In genomic region chr15:73926191-73927002, GRCh38 we compare ENCODE assay signal across 8 cellular contexts. TPM values are rescaled to one million over a fixed set of nuclear protein-coding genes. Genes with fewer than 3 reads are reported as not detected.
A peak's percentile ranks its signal among the peaks of the same experiment; 100 is the strongest.
DNase-seq lines count a peak whose midpoint lies in the region; ATAC-seq and TF ChIP-seq lines count a peak whose summit lies in the region.

LOXL1 (plus strand) TSS chr15:73926462; CDS start chr15:73926784, 322 bp downstream.

- H3K56ac ChIP-seq in H9 (ENCODE audit: insufficient read length, low read depth, low read length) (no peak within 1 kb of the TSS), mesendoderm (ENCODE audit: low read length) (peak within 1 kb of the TSS; percentile 95)

- H2AK5ac ChIP-seq in H9 (ENCODE audit: insufficient read length, low read length) (no peak within 1 kb of the TSS), mesendoderm (ENCODE audit: low read length) (peak within 1 kb of the TSS; percentile 32)

- H4K5ac ChIP-seq in H9 (ENCODE audit: insufficient read length, low read depth, low read length) (no peak within 1 kb of the TSS), mesendoderm (ENCODE audit: low read length) (no peak within 1 kb of the TSS)

- TF ChIP-seq CTCF in H9 (conservative IDR thresholded peaks at IDR 0.05), result no peak
- TF ChIP-seq CTCF in epithelial cell of esophagus (IDR thresholded peaks at IDR 0.05; ENCODE audit: insufficient read depth, low read depth, low read length, missing control alignments), result no peak
- TF ChIP-seq CTCF in tibial nerve (IDR thresholded peaks at IDR 0.05), result peak in 1 of 5 experiments; percentile 17

- H3K9ac ChIP-seq in H9 (ENCODE audit: extremely low read depth, insufficient read length, low read length) (no peak within 1 kb of the TSS), SK-N-MC (ENCODE audit: insufficient read length) (peak within 1 kb of the TSS; percentile 78), mesendoderm (ENCODE audit: low read length) (peak within 1 kb of the TSS; percentile 82)

- H3K79me2 ChIP-seq in ACC112 (ENCODE audit: control insufficient read depth, insufficient read depth, low read length, unreplicated experiment) (peaks cover 86% of the 10 kb centered on the region), H9 (ENCODE audit: insufficient read depth, low read length) (no peaks in the 10 kb centered on the region), mesendoderm (ENCODE audit: control insufficient read depth, insufficient read depth, low read length) (no peaks in the 10 kb centered on the region)

- H3K4me1 Mint-ChIP-seq in H9, result peaks cover 54 to 55% of the 10 kb centered on the region in 2 experiments

- H3K36me3 ChIP-seq in ACC112 (ENCODE audit: insufficient read depth, low read length) (no peaks in the 10 kb centered on the region), SK-N-MC (ENCODE audit: insufficient read depth, low read length) (no peaks in the 10 kb centered on the region), mesendoderm (ENCODE audit: control insufficient read depth, insufficient read depth, low read length) (no peaks in the 10 kb centered on the region), tibial nerve (no peaks in the 10 kb centered on the region)

- peaks cover 73% of the 10 kb centered on the region for H3K4me1 ChIP-seq in ACC112 (ENCODE audit: control insufficient read depth, insufficient read depth, low read length, unreplicated experiment)
- H3K4me1 ChIP-seq in H9 (ENCODE audit: insufficient read depth, low read length), result peaks cover 21% of the 10 kb centered on the region; the same call in 1 of the 2 replicates
- peaks cover 19% of the 10 kb centered on the region for H3K4me1 ChIP-seq in mesendoderm (ENCODE audit: control insufficient read depth, low read depth, low read length)
- H3K4me1 ChIP-seq in tibial nerve, result peaks cover 0 to 99% (median 42%) of the 10 kb centered on the region in 4 donors

- no peaks in the 10 kb centered on the region for H3K36me3 Mint-ChIP-seq in H9 (ENCODE audit: insufficient read depth in 1 of 3, low read depth in 3 of 3)

- H3K9me3 ChIP-seq in H9 (ENCODE audit: control insufficient read depth, low read depth, low read length) (no peaks in the 10 kb centered on the region), SK-N-MC (ENCODE audit: low read depth, low read length) (no peaks in the 10 kb centered on the region), tibial nerve (no peaks in the 10 kb centered on the region)

- H3K79me1 ChIP-seq in H9 (ENCODE audit: insufficient read depth, low read depth, low read length, poor library complexity, severe bottlenecking) (no peaks in the 10 kb centered on the region), mesendoderm (ENCODE audit: low read length) (no peaks in the 10 kb centered on the region)

- H2BK120ac ChIP-seq in H9 (ENCODE audit: low read depth, low read length, poor library complexity, severe bottlenecking) (no peak within 1 kb of the TSS), mesendoderm (ENCODE audit: low read depth, low read length) (peak within 1 kb of the TSS; percentile 31)

- H3K4me2 ChIP-seq in H9 (ENCODE audit: insufficient read depth, insufficient read length, low read length), result peak within 1 kb of the TSS; percentile 39
- peak within 1 kb of the TSS; percentile 95 for H3K4me2 ChIP-seq in mesendoderm (ENCODE audit: low read length)

- peak within 1 kb of the TSS; percentile 95 for H3K4me3 ChIP-seq in ACC112 (ENCODE audit: low read depth, low read length)
- H3K4me3 ChIP-seq in SK-N-MC, result peak within 1 kb of the TSS; percentile 90
- peak within 1 kb of the TSS; percentile 52 for H3K4me3 ChIP-seq in epithelial cell of esophagus (ENCODE audit: low read length)
- H3K4me3 ChIP-seq in mesendoderm (ENCODE audit: low read length), result peak within 1 kb of the TSS; percentile 49
- peak within 1 kb of the TSS; percentile 42 to 62 (median 52) for H3K4me3 ChIP-seq in tibial nerve

- H3K14ac ChIP-seq in H9 (ENCODE audit: insufficient read depth, low read length), result no peak within 1 kb of the TSS

- H3K4me3 Mint-ChIP-seq in H9, result peak within 1 kb of the TSS; percentile 57 to 75

- H4K8ac ChIP-seq in H9 (replicated peaks; ENCODE audit: insufficient read length, low read depth, low read length) (no peak within 1 kb of the TSS), mesendoderm (ENCODE audit: low read depth, low read length) (no peak within 1 kb of the TSS)

- H2BK20ac ChIP-seq in H9 (ENCODE audit: low read depth, low read length, poor library complexity, severe bottlenecking), result no peak within 1 kb of the TSS

- H3K18ac ChIP-seq in H9 (ENCODE audit: insufficient read length, low read depth, low read length), result no peak within 1 kb of the TSS
- peak within 1 kb of the TSS; percentile 70 for H3K18ac ChIP-seq in mesendoderm (ENCODE audit: low read length)

- no peak within 1 kb of the TSS for H3K27ac Mint-ChIP-seq in H9

- no peak within 1 kb of the TSS for H3T11ph ChIP-seq in H9 (ENCODE audit: low read length)

- H2BK15ac ChIP-seq in H9 (ENCODE audit: low read depth, low read length) (no peak within 1 kb of the TSS), mesendoderm (replicated peaks; ENCODE audit: low read depth) (no peak within 1 kb of the TSS)

- H3K27me3 ChIP-seq in ACC112 (ENCODE audit: insufficient read depth, low read length), result no peaks in the 10 kb centered on the region
- H3K27me3 ChIP-seq in H9 (ENCODE audit: insufficient read depth, low read length), result no peaks in the 10 kb centered on the region
- H3K27me3 ChIP-seq in mesendoderm (ENCODE audit: insufficient read depth, low read length, poor library complexity), result no peaks in the 10 kb centered on the region
- H3K27me3 ChIP-seq in tibial nerve, result peaks cover 0 to 18% of the 10 kb centered on the region in 2 donors

- no peak within 1 kb of the TSS for H4K91ac ChIP-seq in H9 (ENCODE audit: insufficient read length, low read depth, low read length)

- no peak for ATAC-seq in HG03571 (IDR thresholded peaks at IDR 0.05; ENCODE audit: unreplicated experiment)

- H2AFZ ChIP-seq in ACC112 (ENCODE audit: low read length, unreplicated experiment) (peak within 1 kb of the TSS; percentile 7), H9 (ENCODE audit: low read length) (no peak within 1 kb of the TSS)

- peak in 1 of 2 donors; percentile 48 for TF ChIP-seq POLR2A in tibial nerve (IDR thresholded peaks at IDR 0.05)

- peaks cover 17% of the 10 kb centered on the region for H3K23me2 ChIP-seq in H9 (ENCODE audit: insufficient read length, low read depth, low read length, poor library complexity, severe bottlenecking)

- H3K23ac ChIP-seq in H9 (ENCODE audit: insufficient read length, low read depth, low read length), result no peak within 1 kb of the TSS
- H3K23ac ChIP-seq in mesendoderm (ENCODE audit: low read length), result no peak within 1 kb of the TSS

- H3K27ac ChIP-seq in ACC112 (ENCODE audit: low read depth, low read length) (peak within 1 kb of the TSS; percentile 86), H9 (ENCODE audit: insufficient read length, low read depth, low read length) (no peak within 1 kb of the TSS), SK-N-MC (no peak within 1 kb of the TSS), mesendoderm (ENCODE audit: low read depth, low read length) (peak within 1 kb of the TSS; percentile 25), tibial nerve (peak within 1 kb of the TSS; percentile 57 to 90 (median 82))

- no CpG with 5 or more reads among the region's 48 CpGs for WGBS in H9 (ENCODE audit: extremely low coverage, insufficient read length, low lambda C conversion rate)
- no CpG with 5 or more reads among the region's 48 CpGs for WGBS in mesendoderm (ENCODE audit: extremely low coverage, insufficient coverage, low lambda C conversion rate)
- WGBS in tibial nerve, 2 donors, result 5 to 10% methylated on average over 18 to 39 of the region's 48 CpGs

- TF ChIP-seq EP300 in tibial nerve (IDR thresholded peaks at IDR 0.05), result peak in 1 of 2 donors; percentile 63

- H3K4ac ChIP-seq in H9 (ENCODE audit: low read depth, low read length), result no peak within 1 kb of the TSS
- H3K4ac ChIP-seq in mesendoderm (ENCODE audit: low read depth, low read length), result no peak within 1 kb of the TSS

- DNase-seq in H9 (peak; percentile 80), SK-N-MC (ENCODE audit: low read depth, low spot score) (no peak), epithelial cell of esophagus (ENCODE audit: low read depth) (peak; percentile 83), mesendoderm (peak; percentile 90), tibial nerve (ENCODE audit: low spot score in 2 of 2) (peak; percentile 41 to 50), OCI-M2 (lab: John Stamatoyannopoulos, UW; ENCODE audit: unreplicated experiment) (no peak)

- no peak within 1 kb of the TSS for H2BK12ac ChIP-seq in H9 (ENCODE audit: insufficient read length, low read depth, low read length)

- H3K27me3 Mint-ChIP-seq in H9 (ENCODE audit: low read depth), result peaks cover 16% of the 10 kb centered on the region

- no peaks in the 10 kb centered on the region for H4K20me1 ChIP-seq in H9 (ENCODE audit: control insufficient read depth, insufficient read depth, insufficient read length)

- no peak within 1 kb of the TSS for H2BK5ac ChIP-seq in H9 (ENCODE audit: insufficient read length, low read length)
- H2BK5ac ChIP-seq in mesendoderm (ENCODE audit: low read length), result no peak within 1 kb of the TSS

- H3K9me3 Mint-ChIP-seq in H9, result no peaks in the 10 kb centered on the region

RNA-seq across cellular contexts. Expression of gene LOXL1, which starts in this region (rescaled TPM):
- 6.9 and 9.1 TPM in 2 replicates for total RNA-seq in H9 (2021)
- polyA plus RNA-seq in mesendoderm (2013, experiment 1 of 2), result 7.6 TPM
- polyA plus RNA-seq in mesendoderm (2013, experiment 2 of 2), result 7.6 TPM
- 10 to 100 TPM; 21.6 to 29.1 (median 24.4) TPM for total RNA-seq in tibial nerve

Comparison
In these comparisons a context has a peak if more than half of its experiments do, and no peak if none do; other contexts are left out.
1. H3K27ac ChIP-seq: peak in ACC112 (single experiment), mesendoderm (single experiment) and tibial nerve (4 of 4); none in H9 (single experiment) and SK-N-MC (single experiment).
2. DNase-seq: peak in H9 (single experiment), epithelial cell of esophagus (single experiment), mesendoderm (single experiment) and tibial nerve (2 of 2); none in SK-N-MC (single experiment) and OCI-M2 (single experiment).
3. Peak in every context shown above with its lines, with median percentiles within 50 percentile points of each other: H3K4me3 ChIP-seq.